In the genomic region with DNA sequence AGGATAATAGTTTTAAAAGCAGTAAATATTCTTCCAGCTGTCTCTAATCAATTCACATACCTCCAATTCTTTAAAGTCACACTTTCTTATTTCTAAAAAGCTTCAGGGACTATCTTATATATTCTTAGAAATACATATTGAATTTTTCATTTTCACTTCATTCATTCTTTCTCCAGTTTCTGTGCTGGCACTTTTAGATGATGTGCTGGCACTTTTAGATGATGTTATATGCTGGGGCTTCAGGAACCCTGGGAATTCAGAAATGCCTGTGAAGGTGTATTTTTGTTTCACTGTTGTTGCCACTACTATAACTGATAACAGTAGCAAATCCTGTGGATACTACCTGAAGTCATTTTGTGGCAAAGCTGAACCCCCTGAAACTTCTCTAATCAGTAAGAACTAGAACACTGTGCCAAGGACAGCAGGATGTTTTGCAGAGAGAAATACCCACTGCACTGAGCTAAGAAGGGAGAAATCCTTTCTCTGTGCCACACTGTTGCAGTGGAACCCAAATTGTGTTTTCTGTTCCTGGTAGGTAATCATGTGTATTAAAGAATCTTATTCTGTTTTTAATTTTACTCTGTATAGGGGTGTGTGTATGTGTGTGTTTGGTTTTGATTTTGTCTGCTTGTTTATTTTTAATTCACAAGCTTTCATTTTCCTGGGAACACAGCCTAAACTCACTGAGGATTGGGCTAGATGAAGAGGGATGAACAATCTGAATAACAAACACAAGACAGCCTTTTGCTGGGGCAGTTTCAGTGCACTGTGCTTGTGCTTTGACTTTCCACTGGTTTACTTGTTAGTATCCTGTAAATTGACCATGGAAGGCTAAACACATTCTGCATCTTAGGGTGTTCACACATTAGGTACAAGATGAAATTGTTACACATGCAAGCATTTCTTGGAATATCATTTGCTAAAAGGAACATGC, we compare ENCODE assay signal across 30 cellular contexts.
"Had no signal": no experiment of that assay in that cellular context is flagged by ENCODE, and none has a peak within 500 bp of the region (broad histone marks: within the 10 kb centered on the region; RNA-seq: fewer than 3 reads in every experiment).

No MANE protein-coding gene starts in this region.

- H3K36me3 Mint-ChIP-seq: activated naive CD4-positive, alpha-beta T cell treated with anti-CD3 and anti-CD28 coated beads, Interleukin-2, amount 50 U/mL, for 72 hours had no signal

- ATAC-seq: activated CD4-positive, CD25-positive, alpha-beta regulatory T cell treated with anti-CD3 and anti-CD28 coated beads, Interleukin-2, amount 50 U/mL, for 24 hours; activated CD8-positive, alpha-beta T cell treated with anti-CD3 and anti-CD28 coated beads, Interleukin-2, amount 10 ng/mL, durations not matched to agents 7 days and 5 days; activated naive CD4-positive, alpha-beta T cell treated with anti-CD3 and anti-CD28 coated beads, Interleukin-2, amount 50 U/mL, for 72 hours; activated naive CD8-positive, alpha-beta T cell treated with anti-CD3 and anti-CD28 coated beads, Interleukin-2, amount 50 U/mL, for 24 hours; body of pancreas had no signal

- H3K4me3 Mint-ChIP-seq: activated CD8-positive, alpha-beta T cell treated with anti-CD3 and anti-CD28 coated beads, Interleukin-2, amount 10 ng/mL, durations not matched to agents 7 days and 5 days; activated naive CD8-positive, alpha-beta T cell treated with anti-CD3 and anti-CD28 coated beads, Interleukin-2, amount 50 U/mL, for 24 hours; central memory CD8-positive, alpha-beta T cell had no signal

- H3K4me1 ChIP-seq: ascending aorta, body of pancreas had no signal

- DNase-seq: activated CD4-positive, alpha-beta T cell treated with anti-CD3 and anti-CD28 coated beads for 4 hours; activated CD4-positive, alpha-beta T cell treated with anti-CD3 and anti-CD28 coated beads, Interleukin-2, amount 50 U/mL, for 4 hours; activated CD8-positive, alpha-beta memory T cell treated with anti-CD3 and anti-CD28 coated beads, Interleukin-2, amount 50 U/mL, for 48 hours; activated CD8-positive, alpha-beta T cell treated with anti-CD3 and anti-CD28 coated beads, Interleukin-2, amount 10 ng/mL, durations not matched to agents 7 days and 5 days; activated effector memory CD4-positive, alpha-beta T cell treated with Interleukin-2 at 50 U/mL for 16 hours; activated naive CD4-positive, alpha-beta T cell; activated naive CD8-positive, alpha-beta T cell treated with anti-CD3 and anti-CD28 coated beads, Interleukin-2, amount 50 U/mL, for 24 hours; activated T-cell treated with anti-CD3 and anti-CD28 coated beads, Interleukin-2, amount 50 U/mL, for 1 hour; amniotic stem cell; body of pancreas; MG63; MV-4-11; NCI-H1092 treated with DMSO at 0.1 percent for 48 hours; NCI-H1417 treated with DMSO at 0.1 percent for 48 hours; NCI-H1694; NCI-H2029; NCI-H2107; NCI-H2171 treated with DMSO at 0.1 percent for 48 hours; NCI-H226; NCI-H526; NCI-H82; PC-9; SIG-M5; T-helper 1 cell; WERI-Rb-1 had no signal

- H3K27ac ChIP-seq: ascending aorta, body of pancreas, KMS-11, PC-9, WERI-Rb-1 had no signal

- H3K27me3 Mint-ChIP-seq: activated naive CD8-positive, alpha-beta T cell treated with anti-CD3 and anti-CD28 coated beads, Interleukin-2, amount 50 U/mL, for 24 hours; central memory CD8-positive, alpha-beta T cell had no signal

- H3K4me3 ChIP-seq: ascending aorta, body of pancreas, MG63, PC-9 had no signal

- H3K36me3 ChIP-seq: ascending aorta, MG63, WERI-Rb-1 had no signal

- H3K9me3 Mint-ChIP-seq: activated naive CD4-positive, alpha-beta T cell treated with anti-CD3 and anti-CD28 coated beads, Interleukin-2, amount 50 U/mL, for 72 hours; activated naive CD8-positive, alpha-beta T cell treated with anti-CD3 and anti-CD28 coated beads, Interleukin-2, amount 50 U/mL, for 24 hours; central memory CD8-positive, alpha-beta T cell had no signal

- H3K9me3 ChIP-seq: ascending aorta, body of pancreas, MG63 had no signal

- H3K27me3 ChIP-seq: ascending aorta, body of pancreas, MG63 had no signal

- H3K4me1 Mint-ChIP-seq: activated naive CD8-positive, alpha-beta T cell treated with anti-CD3 and anti-CD28 coated beads, Interleukin-2, amount 50 U/mL, for 24 hours; central memory CD8-positive, alpha-beta T cell had no signal

- H2AFZ ChIP-seq: PC-9 had no signal

- H3K4me2 ChIP-seq: KMS-11, PC-9 had no signal

- H3K27ac Mint-ChIP-seq: activated CD8-positive, alpha-beta T cell treated with anti-CD3 and anti-CD28 coated beads, Interleukin-2, amount 10 ng/mL, durations not matched to agents 7 days and 5 days; activated naive CD4-positive, alpha-beta T cell treated with anti-CD3 and anti-CD28 coated beads, Interleukin-2, amount 50 U/mL, for 72 hours; activated naive CD8-positive, alpha-beta T cell treated with anti-CD3 and anti-CD28 coated beads, Interleukin-2, amount 50 U/mL, for 24 hours had no signal

- H3K9ac ChIP-seq: KMS-11 had no signal
